ENCODE assay signal across 8 cellular contexts in genomic region chr7:2355079-2356008, GRCh38. TPM values are rescaled to one million over a fixed set of nuclear protein-coding genes. Genes with fewer than 3 reads are reported as not detected.
DNase-seq lines count a peak whose midpoint lies in the region; ATAC-seq, FAIRE-seq and TF ChIP-seq lines count a peak whose summit lies in the region.

No MANE protein-coding gene starts in this region.

- H3K4me2 ChIP-seq in hepatocyte (peak overlapping the region; percentile 94), smooth muscle cell (peak overlapping the region; percentile 97)

- H3F3A ChIP-seq in smooth muscle cell (ENCODE audit: low read depth) = peaks cover 4% of the 10 kb centered on the region

- WGBS in hepatocyte (ENCODE audit: low lambda C conversion rate, missing lambda C conversion rate) = 1% methylated on average over 58 of the region's 77 CpGs
- 1% methylated on average over 64 of the region's 77 CpGs for whole genome bisulfite sequencing in smooth muscle cell (ENCODE audit: low lambda C conversion rate)

- peaks cover 47% of the 10 kb centered on the region for H4K20me1 ChIP-seq in hepatocyte (ENCODE audit: insufficient read depth, poor library complexity, severe bottlenecking)
- H4K20me1 ChIP-seq in smooth muscle cell (ENCODE audit: low read depth) = peaks cover 54% of the 10 kb centered on the region

- H3K9me3 ChIP-seq in hepatocyte (ENCODE audit: low read depth) (no peaks in the 10 kb centered on the region), smooth muscle cell (replicated peaks; ENCODE audit: low read depth) (no peaks in the 10 kb centered on the region)

- TF ChIP-seq CTCF in hepatocyte (IDR thresholded peaks at IDR 0.05; ENCODE audit: poor library complexity) = no peak
- no peak for TF ChIP-seq CTCF in smooth muscle cell (IDR thresholded peaks at IDR 0.05; ENCODE audit: borderline replicate concordance, insufficient read depth, poor library complexity, severe bottlenecking)

- H2AFZ ChIP-seq in hepatocyte = peak overlapping the region; percentile 43
- H2AFZ ChIP-seq in smooth muscle cell (ENCODE audit: low read depth) = no peak overlapping the region

- H3K4me3 ChIP-seq in Jurkat, Clone E6-1 (ENCODE audit: low read length) = peak overlapping the region; percentile 94
- H3K4me3 ChIP-seq in hepatocyte (peak overlapping the region; percentile 98), smooth muscle cell (peak overlapping the region; percentile 61)

- H3K4me1 ChIP-seq in hepatocyte (ENCODE audit: insufficient read depth) (peaks cover 21% of the 10 kb centered on the region), smooth muscle cell (ENCODE audit: low read depth) (peaks cover 16% of the 10 kb centered on the region)

- H3K27me3 ChIP-seq in hepatocyte (no peaks in the 10 kb centered on the region), smooth muscle cell (ENCODE audit: low read depth) (no peaks in the 10 kb centered on the region)

- H3K36me3 ChIP-seq in hepatocyte (replicated peaks; ENCODE audit: insufficient read depth, low read depth) (no peaks in the 10 kb centered on the region), smooth muscle cell (ENCODE audit: low read depth) (no peaks in the 10 kb centered on the region)

- FAIRE-seq in frontal cortex (lab: Jason Lieb, UNC) = no peak

- peak overlapping the region; percentile 98 for H3K9ac ChIP-seq in smooth muscle cell (ENCODE audit: low read depth)

- peak; percentile 6 for ATAC-seq in GM19395 (IDR thresholded peaks at IDR 0.05; ENCODE audit: unreplicated experiment)

- H3K9me2 ChIP-seq in hepatocyte (replicated peaks; ENCODE audit: insufficient read depth) = no peaks in the 10 kb centered on the region

- H3K27ac ChIP-seq in hepatocyte (peak overlapping the region; percentile 81), smooth muscle cell (ENCODE audit: low read depth) (peak overlapping the region; percentile 79)

- peak; percentile 24 for DNase-seq in AG08395 (ENCODE audit: low spot score)
- DNase-seq in Jurkat, Clone E6-1 (ENCODE audit: low read depth, low spot score) = no peak
- DNase-seq in activated effector memory CD4-positive, alpha-beta T cell treated with anti-CD3 and anti-CD28 coated beads, Interleukin-2, amount 50 U/mL, for 16 hours = peak; percentile 73
- peak; percentile 35 for DNase-seq in hepatocyte (ENCODE audit: low spot score)
- no peak for DNase-seq in smooth muscle cell (lab: John Stamatoyannopoulos, UW; ENCODE audit: unreplicated experiment)
- no peak for DNase-seq in frontal cortex (ENCODE audit: low spot score in 2 of 2)
- DNase-seq in cortex of kidney (lab: John Stamatoyannopoulos, UW) = no peak

- H3K79me2 ChIP-seq in hepatocyte = peaks cover 67% of the 10 kb centered on the region
- H3K79me2 ChIP-seq in smooth muscle cell (ENCODE audit: low read depth) = peaks cover 62% of the 10 kb centered on the region

RNA-seq across cellular contexts. Expression of gene EIF3B, which starts 0.7 kb away (rescaled TPM):
- 328 TPM for polyA plus RNA-seq in Jurkat, Clone E6-1 (2012; ENCODE audit: insufficient read depth, insufficient read length)
- total RNA-seq in hepatocyte (122 and 131 TPM in 2 replicates), smooth muscle cell (85.8 and 96.1 TPM in 2 replicates), frontal cortex (62.8 TPM)
- polyA plus RNA-seq in hepatocyte (139 and 145 TPM in 2 replicates), smooth muscle cell (112 and 146 TPM in 2 replicates)

RNA-seq across cellular contexts. Expression of gene SNX8, which starts 41.1 kb away (rescaled TPM):
- polyA plus RNA-seq in Jurkat, Clone E6-1 (2012; ENCODE audit: insufficient read depth, insufficient read length) = 110 TPM
- total RNA-seq in hepatocyte = 24.7 and 32.0 TPM in 2 replicates
- polyA plus RNA-seq in hepatocyte = 81.4 and 98.0 TPM in 2 replicates
- 12.8 and 49.9 TPM in 2 replicates for total RNA-seq in smooth muscle cell
- polyA plus RNA-seq in smooth muscle cell = 46.9 and 56.4 TPM in 2 replicates
- 3.3 TPM for total RNA-seq in frontal cortex

RNA-seq across cellular contexts. Expression of gene CHST12, which starts 48.1 kb away (rescaled TPM):
- 17.7 TPM for polyA plus RNA-seq in Jurkat, Clone E6-1 (2012; ENCODE audit: insufficient read depth, insufficient read length)
- 7.2 and 8.4 TPM in 2 replicates for total RNA-seq in hepatocyte
- polyA plus RNA-seq in hepatocyte = 21.5 and 23.2 TPM in 2 replicates
- total RNA-seq in smooth muscle cell = 7.5 and 10.1 TPM in 2 replicates
- polyA plus RNA-seq in smooth muscle cell = 15.0 and 19.7 TPM in 2 replicates
- total RNA-seq in frontal cortex = 2.0 TPM

Comparison
In these comparisons a context has a peak if more than half of its experiments do, and no peak if none do; other contexts are left out.
1. DNase-seq: peak in AG08395 (single experiment), activated effector memory CD4-positive, alpha-beta T cell treated with anti-CD3 and anti-CD28 coated beads, Interleukin-2, amount 50 U/mL, for 16 hours (single experiment) and hepatocyte (single experiment); none in Jurkat, Clone E6-1 (single experiment), smooth muscle cell (single experiment), frontal cortex (0 of 2) and cortex of kidney (single experiment).
2. Peak in every context shown above with its lines, with median percentiles within 50 percentile points of each other: H3K4me3 ChIP-seq.